Comparison of ENCODE assay signal across 9 cellular contexts in genomic region chr7:110839866-110840265, GRCh38.
DNase-seq lines count a peak whose midpoint lies in the region; ATAC-seq and TF ChIP-seq lines count a peak whose summit lies in the region.
"Had no signal": no experiment of that assay in that cellular context is flagged by ENCODE, and none has a peak within 500 bp of the region (broad histone marks: within the 10 kb centered on the region; RNA-seq: fewer than 3 reads in every experiment).

No MANE protein-coding gene starts in this region.

- peak; percentile 88 for ATAC-seq in WTC11
- no peak for ATAC-seq in HG03108 (IDR thresholded peaks at IDR 0.05; ENCODE audit: unreplicated experiment)
- ATAC-seq in GM21515 (IDR thresholded peaks at IDR 0.05; ENCODE audit: unreplicated experiment): no peak
- no peak for ATAC-seq in HG02571 (IDR thresholded peaks at IDR 0.05; ENCODE audit: unreplicated experiment)

- peaks cover 33% of the 10 kb centered on the region for H3K4me1 Mint-ChIP-seq in WTC11

- H3K9me3 Mint-ChIP-seq in WTC11: peaks cover 15% of the 10 kb centered on the region

- H3K27me3 Mint-ChIP-seq in WTC11 (ENCODE audit: low read depth): peaks cover 2% of the 10 kb centered on the region; the same call in 1 of the 2 replicates

- no peak overlapping the region for H3K27ac Mint-ChIP-seq in WTC11

- CTCF ChIA-PET in WTC11 (lab: Charles Lee): interaction anchor here (1.0 kb wide), 2 partner anchors 28 to 259 kb away, joined by 3 to 4 read pairs; no protein-coding TSS in a partner anchor

- TF ChIP-seq CTCF in WTC11 (IDR thresholded peaks at IDR 0.05): no peak

- H3K4me3 Mint-ChIP-seq in WTC11: no peak overlapping the region

- POLR2A ChIA-PET in WTC11 (lab: Charles Lee): interaction anchor here (0.6 kb wide), 1 partner anchor 1919 kb away, joined by 3 read pairs; no protein-coding TSS in a partner anchor

- peak; percentile 87 for DNase-seq in DMS 273 treated with DMSO at 0.1 percent for 48 hours (lab: John Stamatoyannopoulos, UW)
- DNase-seq in NCI-H146 (lab: John Stamatoyannopoulos, UW): peak; percentile 87
- DNase-seq in WTC11 (ENCODE audit: low spot score): no peak
- peak; percentile 16 for DNase-seq in iPS-NIHi7 (ENCODE audit: extremely low spot score)
- no peak for DNase-seq in NOMO-1 (lab: John Stamatoyannopoulos, UW; ENCODE audit: unreplicated experiment in 2 of 2)
- DNase-seq: GDM1 had no signal

- 0 out of 2 replicates have a peak, but pooled peaks cover 3% of the 10 kb centered on the region for H3K36me3 Mint-ChIP-seq in WTC11

TF ChIP-seq in WTC11, 78 proteins besides CTCF, POLR2A, EP300 and RAD21:
- no peak for TF ChIP-seq NR2C2 (CRISPR knock-in tag; IDR thresholded peaks at IDR 0.05)
- TF ChIP-seq E2F4 (CRISPR knock-in tag; IDR thresholded peaks at IDR 0.05; ENCODE audit: borderline replicate concordance, low read depth): no peak
- no peak for TF ChIP-seq AR (CRISPR knock-in tag; IDR thresholded peaks at IDR 0.05)
- TF ChIP-seq RELA (CRISPR knock-in tag; IDR thresholded peaks at IDR 0.05; ENCODE audit: borderline replicate concordance): no peak
- TF ChIP-seq ZNF263 (CRISPR knock-in tag; IDR thresholded peaks at IDR 0.05; ENCODE audit: low read depth): no peak
- no peak for TF ChIP-seq FOXK1 (CRISPR knock-in tag; IDR thresholded peaks at IDR 0.05)
- TF ChIP-seq ATF6 (CRISPR knock-in tag; IDR thresholded peaks at IDR 0.05): no peak
- no peak for TF ChIP-seq IRF2 (CRISPR knock-in tag; IDR thresholded peaks at IDR 0.05; ENCODE audit: borderline replicate concordance, low read depth)
- no peak for TF ChIP-seq ZNF317 (CRISPR knock-in tag; IDR thresholded peaks at IDR 0.05; ENCODE audit: borderline replicate concordance, low read depth)
- no peak for TF ChIP-seq MAX (CRISPR knock-in tag; IDR thresholded peaks at IDR 0.05)
- no peak for TF ChIP-seq SOX15 (CRISPR knock-in tag; IDR thresholded peaks at IDR 0.05)
- no peak for TF ChIP-seq GABPB1 (CRISPR knock-in tag; IDR thresholded peaks at IDR 0.05)
- TF ChIP-seq ZNF121 (CRISPR knock-in tag; IDR thresholded peaks at IDR 0.05): no peak
- TF ChIP-seq ZBTB43 (CRISPR knock-in tag; IDR thresholded peaks at IDR 0.05): no peak
- TF ChIP-seq CREB1 (CRISPR knock-in tag; IDR thresholded peaks at IDR 0.05): no peak
- no peak for TF ChIP-seq ETV6 (CRISPR knock-in tag; IDR thresholded peaks at IDR 0.05)
- no peak for TF ChIP-seq NFATC4 (CRISPR knock-in tag; IDR thresholded peaks at IDR 0.05)
- no peak for TF ChIP-seq GTF2I (CRISPR knock-in tag; conservative IDR thresholded peaks at IDR 0.05)
TF ChIP-seq in WTC11: peak in this region for 0.

Comparison
In these comparisons a context has a peak if more than half of its experiments do, and no peak if none do; other contexts are left out.
1. DNase-seq: peak in DMS 273 treated with DMSO at 0.1 percent for 48 hours (single experiment), NCI-H146 (single experiment) and iPS-NIHi7 (single experiment); none in WTC11 (single experiment) and NOMO-1 (0 of 2).